Comparison of ENCODE assay signal across 9 cellular contexts in the genomic region with DNA sequence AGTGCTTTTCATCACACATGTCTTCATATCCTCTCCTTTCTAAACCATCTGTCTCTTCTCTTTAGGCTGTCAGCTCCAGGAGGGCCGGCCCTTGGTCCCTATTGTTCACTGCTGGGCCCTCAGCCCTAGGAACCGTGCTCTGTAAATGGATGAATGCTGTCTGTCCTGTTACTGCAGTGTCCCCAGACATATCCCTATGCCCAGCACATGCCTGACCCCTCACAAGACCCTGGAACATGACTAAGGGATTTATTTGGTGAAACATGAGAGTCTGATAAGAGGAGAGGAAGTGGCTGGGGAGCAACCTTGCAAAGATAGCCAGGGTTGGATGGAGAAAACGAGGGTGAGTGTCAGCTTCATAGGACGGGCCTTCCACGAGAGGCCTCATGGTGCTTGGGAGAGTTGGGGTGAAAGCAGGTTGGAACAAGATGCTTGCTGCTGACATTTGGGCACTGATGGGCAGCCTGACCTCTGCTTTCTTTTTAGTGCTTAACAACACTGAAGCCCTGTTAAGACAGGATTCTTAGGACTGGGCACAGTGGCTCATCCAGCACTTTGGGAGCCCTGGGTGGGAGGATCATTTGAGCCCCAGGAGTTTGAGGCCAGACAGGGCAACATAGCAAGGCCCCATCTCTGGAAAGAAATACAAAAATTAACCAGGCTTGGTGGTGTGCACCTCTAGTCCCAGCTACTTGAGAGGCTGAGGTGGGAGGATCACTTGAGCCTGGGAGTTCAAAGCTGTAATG. TPM values are rescaled to one million over a fixed set of nuclear protein-coding genes. Genes with fewer than 3 reads are reported as not detected.
DNase-seq lines count a peak whose midpoint lies in the region; ATAC-seq and TF ChIP-seq lines count a peak whose summit lies in the region.
"Had no signal": no experiment of that assay in that cellular context is flagged by ENCODE, and none has a peak within 500 bp of the region (broad histone marks: within the 10 kb centered on the region; RNA-seq: fewer than 3 reads in every experiment).

No MANE protein-coding gene starts in this region.

- H3K27me3 ChIP-seq in WERI-Rb-1 (ENCODE audit: insufficient read depth, low read depth, severe bottlenecking) = no peaks in the 10 kb centered on the region

- H3K9me3 Mint-ChIP-seq in activated CD4-positive, alpha-beta T cell treated with anti-CD3 and anti-CD28 coated beads, Interleukin-2, amount 10 ng/mL, durations not matched to agents 24 days and 14 days = no peaks in the 10 kb centered on the region
- H3K9me3 Mint-ChIP-seq in stimulated activated naive CD8-positive, alpha-beta T cell treated with anti-CD3 and anti-CD28 coated beads, Interleukin-15, amount 100 ng/mL, for 72 hours = no peaks in the 10 kb centered on the region

- no peak for TF ChIP-seq CTCF in WERI-Rb-1 (IDR thresholded peaks at IDR 0.05; ENCODE audit: low read depth, low read length)

- H3K4me3 ChIP-seq in WERI-Rb-1 (ENCODE audit: low read depth, low read length) = no peak overlapping the region

- H3K4me1 Mint-ChIP-seq in activated CD4-positive, alpha-beta T cell treated with anti-CD3 and anti-CD28 coated beads, Interleukin-2, amount 10 ng/mL, durations not matched to agents 24 days and 14 days = peaks cover 43% of the 10 kb centered on the region
- peaks cover 81% of the 10 kb centered on the region for H3K4me1 Mint-ChIP-seq in stimulated activated naive CD8-positive, alpha-beta T cell treated with anti-CD3 and anti-CD28 coated beads, Interleukin-15, amount 100 ng/mL, for 72 hours

- peak overlapping the region; percentile 59 for H3K27ac ChIP-seq in WERI-Rb-1

- ATAC-seq in left ventricle myocardium superior (peak; percentile 39), HG02852 (IDR thresholded peaks at IDR 0.05; ENCODE audit: unreplicated experiment) (no peak), HG03521 (IDR thresholded peaks at IDR 0.05; ENCODE audit: unreplicated experiment) (no peak)
- ATAC-seq in stimulated activated naive CD8-positive, alpha-beta T cell treated with anti-CD3 and anti-CD28 coated beads, Interleukin-15, amount 100 ng/mL, for 72 hours = no peak

- DNase-seq in activated CD4-positive, alpha-beta T cell treated with anti-CD3 and anti-CD28 coated beads, Interleukin-2, amount 10 ng/mL, durations not matched to agents 24 days and 14 days = no peak
- DNase-seq in activated CD4-positive, alpha-beta T cell treated with anti-CD3 and anti-CD28 coated beads for 4 hours = no peak
- DNase-seq in WERI-Rb-1 (no peak), left ventricle myocardium superior (no peak), NK-92 (lab: John Stamatoyannopoulos, UW; ENCODE audit: unreplicated experiment) (no peak)
- DNase-seq in stimulated activated naive CD8-positive, alpha-beta T cell treated with anti-CD3 and anti-CD28 coated beads, Interleukin-15, amount 100 ng/mL, for 72 hours = no peak
- DNase-seq: SIG-M5 had no signal

- H3K9me3 ChIP-seq in WERI-Rb-1 (ENCODE audit: severe bottlenecking) = no peaks in the 10 kb centered on the region

- H3K27ac Mint-ChIP-seq in activated CD4-positive, alpha-beta T cell treated with anti-CD3 and anti-CD28 coated beads, Interleukin-2, amount 10 ng/mL, durations not matched to agents 24 days and 14 days = peak overlapping the region; percentile 52
- peak overlapping the region; percentile 29 to 94 for H3K27ac Mint-ChIP-seq in stimulated activated naive CD8-positive, alpha-beta T cell treated with anti-CD3 and anti-CD28 coated beads, Interleukin-15, amount 100 ng/mL, for 72 hours

- H3K4me3 Mint-ChIP-seq in activated CD4-positive, alpha-beta T cell treated with anti-CD3 and anti-CD28 coated beads, Interleukin-2, amount 10 ng/mL, durations not matched to agents 24 days and 14 days = peak overlapping the region; percentile 0
- no peak overlapping the region for H3K4me3 Mint-ChIP-seq in stimulated activated naive CD8-positive, alpha-beta T cell treated with anti-CD3 and anti-CD28 coated beads, Interleukin-15, amount 100 ng/mL, for 72 hours

- intact Hi-C loops in activated CD4-positive, alpha-beta T cell treated with anti-CD3 and anti-CD28 coated beads, Interleukin-2, amount 10 ng/mL, durations not matched to agents 24 days and 14 days (cut with micrococcal nuclease) = no loop called here
- intact Hi-C loops in left ventricle myocardium superior (cut with micrococcal nuclease) = no loop called here

- peaks cover 34% of the 10 kb centered on the region for H3K36me3 Mint-ChIP-seq in activated CD4-positive, alpha-beta T cell treated with anti-CD3 and anti-CD28 coated beads, Interleukin-2, amount 10 ng/mL, durations not matched to agents 24 days and 14 days (ENCODE audit: low read depth)

- H3K27me3 Mint-ChIP-seq in activated CD4-positive, alpha-beta T cell treated with anti-CD3 and anti-CD28 coated beads, Interleukin-2, amount 10 ng/mL, durations not matched to agents 24 days and 14 days = no peaks in the 10 kb centered on the region
- H3K27me3 Mint-ChIP-seq in stimulated activated naive CD8-positive, alpha-beta T cell treated with anti-CD3 and anti-CD28 coated beads, Interleukin-15, amount 100 ng/mL, for 72 hours = no peaks in the 10 kb centered on the region

- no peaks in the 10 kb centered on the region; the same call in 1 of the 2 replicates for H3K36me3 ChIP-seq in WERI-Rb-1

RNA-seq across cellular contexts. Expression of a gene that starts 39.0 kb away (rescaled TPM):
- 92.2 and 93.5 TPM in 2 replicates for total RNA-seq in activated CD4-positive, alpha-beta T cell treated with anti-CD3 and anti-CD28 coated beads, Interleukin-2, amount 10 ng/mL, durations not matched to agents 24 days and 14 days
- 23.2 TPM for total RNA-seq in left ventricle myocardium superior
